ENCODE assay signal across 14 cellular contexts in the genomic region with DNA sequence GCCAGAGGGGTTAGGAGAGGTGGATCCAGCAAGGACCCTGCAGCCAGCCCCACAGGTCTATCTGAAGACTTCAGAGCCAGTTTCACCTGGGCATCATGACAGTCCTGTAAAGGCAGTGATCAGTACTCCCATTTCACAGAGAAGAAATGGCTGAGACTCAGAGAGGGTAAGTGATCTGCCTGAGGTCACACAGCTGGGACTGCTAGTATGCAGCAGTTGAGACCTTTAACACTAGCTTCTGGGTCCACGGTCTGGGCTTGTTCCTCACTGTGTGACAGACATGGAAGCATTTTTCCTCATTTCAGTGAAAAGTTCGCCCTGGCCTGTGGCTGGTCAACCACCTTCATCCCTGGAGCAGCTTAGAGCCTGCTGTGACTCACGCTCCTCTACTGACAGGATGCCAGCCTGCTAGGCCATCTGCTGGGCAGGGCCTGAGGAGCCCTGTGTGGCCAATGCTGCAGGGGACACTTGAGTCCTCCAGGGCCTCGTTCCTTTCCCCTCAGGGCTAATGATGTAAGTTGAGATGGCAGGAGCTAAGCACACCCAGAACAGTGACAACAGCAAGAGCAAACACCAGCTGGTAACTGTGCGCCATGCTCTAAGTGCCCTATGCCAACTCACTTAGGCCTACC.
DNase-seq lines count a peak whose midpoint lies in the region; ATAC-seq and TF ChIP-seq lines count a peak whose summit lies in the region.
"Had no signal": no experiment of that assay in that cellular context is flagged by ENCODE, and none has a peak within 500 bp of the region (broad histone marks: within the 10 kb centered on the region; RNA-seq: fewer than 3 reads in every experiment).

No MANE protein-coding gene starts in this region.

- peak; percentile 43 to 54 for ATAC-seq in lower lobe of right lung
- ATAC-seq in HG02870 (IDR thresholded peaks at IDR 0.05; ENCODE audit: unreplicated experiment), result no peak
- no peak for ATAC-seq in HG03175 (IDR thresholded peaks at IDR 0.05; ENCODE audit: unreplicated experiment)

- H3F3A ChIP-seq in MM.1S (ENCODE audit: insufficient read depth, low read length), result no peaks in the 10 kb centered on the region

- no peaks in the 10 kb centered on the region for H3K9me2 ChIP-seq in MM.1S (replicated peaks; ENCODE audit: insufficient read depth, low read length)

- H3K27me3 ChIP-seq in lower lobe of right lung (ENCODE audit: low read depth) (no peaks in the 10 kb centered on the region), MM.1S (replicated peaks; ENCODE audit: insufficient read depth, low read length) (no peaks in the 10 kb centered on the region)
- H3K27me3 ChIP-seq: neutrophil had no signal

- no peaks in the 10 kb centered on the region for H3K79me2 ChIP-seq in MM.1S (ENCODE audit: low read length)

- H3K9me3 ChIP-seq in lower lobe of right lung (no peaks in the 10 kb centered on the region), MM.1S (replicated peaks; ENCODE audit: insufficient read depth, low read length) (no peaks in the 10 kb centered on the region)
- H3K9me3 ChIP-seq: heart left ventricle, neutrophil, spleen, tibial artery had no signal

- H3K4me3 ChIP-seq in lower lobe of right lung (no peak overlapping the region), MM.1S (ENCODE audit: low read length) (no peak overlapping the region)
- H3K4me3 ChIP-seq: heart left ventricle, spleen, tibial artery had no signal

- no peaks in the 10 kb centered on the region for H3K36me3 ChIP-seq in lower lobe of right lung
- H3K36me3 ChIP-seq in MM.1S (replicated peaks; ENCODE audit: insufficient read depth, low read length), result no peaks in the 10 kb centered on the region
- H3K36me3 ChIP-seq: heart left ventricle, neutrophil, spleen, tibial artery had no signal

- TF ChIP-seq CTCF in lower lobe of right lung (IDR thresholded peaks at IDR 0.05) (no peak), MM.1S (IDR thresholded peaks at IDR 0.05; ENCODE audit: low read length) (no peak)

- DNase-seq in DMS 273 (lab: John Stamatoyannopoulos, UW; ENCODE audit: unreplicated experiment) (peak; percentile 12), DMS 273 treated with DMSO at 0.1 percent for 48 hours (lab: John Stamatoyannopoulos, UW) (no peak), NCI-H1092 treated with DMSO at 0.1 percent for 48 hours (lab: John Stamatoyannopoulos, UW) (peak; percentile 72), SHP77 treated with DMSO at 0.1 percent for 48 hours (lab: John Stamatoyannopoulos, UW) (peak; percentile 38), lower lobe of right lung (no peak), MM.1S (no peak)
- DNase-seq: 8988T, heart left ventricle, Kasumi-1, spleen, tibial artery had no signal

- no peak overlapping the region for H3K27ac ChIP-seq in lower lobe of right lung
- H3K27ac ChIP-seq in MM.1S (ENCODE audit: low read length), result no peak overlapping the region
- H3K27ac ChIP-seq: heart left ventricle, neutrophil, spleen, tibial artery had no signal

- no peak overlapping the region for H2AFZ ChIP-seq in MM.1S (ENCODE audit: low read length)

- H3K4me2 ChIP-seq in MM.1S (ENCODE audit: low read depth, low read length), result no peak overlapping the region

- H3K4me1 ChIP-seq in lower lobe of right lung (no peaks in the 10 kb centered on the region), MM.1S (ENCODE audit: low read length) (no peaks in the 10 kb centered on the region)
- H3K4me1 ChIP-seq: heart left ventricle, tibial artery had no signal

- no peaks in the 10 kb centered on the region for H4K20me1 ChIP-seq in MM.1S (ENCODE audit: insufficient read depth, low read length)

- intact Hi-C loops in lower lobe of right lung (cut with DNase I), result no loop called here

- H3K9ac ChIP-seq in MM.1S (ENCODE audit: low read length), result no peak overlapping the region

Comparison
In these comparisons a context has a peak if more than half of its experiments do, and no peak if none do; other contexts are left out.
1. DNase-seq: peak in DMS 273 (single experiment), NCI-H1092 treated with DMSO at 0.1 percent for 48 hours (single experiment) and SHP77 treated with DMSO at 0.1 percent for 48 hours (single experiment); none in DMS 273 treated with DMSO at 0.1 percent for 48 hours (single experiment), lower lobe of right lung (single experiment) and MM.1S (single experiment).
2. ATAC-seq: peak in lower lobe of right lung (2 of 2); none in HG02870 (single experiment) and HG03175 (single experiment).